ENCODE assay signal across 1 cellular context in the genomic region with DNA sequence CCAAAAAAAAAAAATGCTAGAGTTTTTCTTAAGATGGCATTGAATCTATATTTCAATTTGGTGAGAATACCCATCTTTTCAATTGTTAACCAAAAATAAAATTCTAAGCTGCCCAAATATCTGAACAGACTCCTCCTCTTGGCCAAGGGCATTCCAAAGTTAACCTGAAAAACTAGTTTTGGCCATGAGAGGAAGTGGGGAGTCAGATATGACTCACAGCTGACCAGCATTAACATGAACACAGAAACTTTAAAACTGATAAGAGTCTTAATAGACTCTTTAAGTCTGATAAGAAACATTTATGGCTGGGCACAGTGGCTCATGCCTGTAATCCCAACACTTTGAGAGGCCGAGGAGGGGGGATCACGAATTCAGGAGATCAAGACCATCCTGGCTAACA.
A peak's percentile ranks its signal among the peaks of the same experiment; 100 is the strongest.
TF ChIP-seq lines count a peak whose summit lies in the region.

No MANE protein-coding gene starts in this region.

TF ChIP-seq in HCT116, 20 proteins besides CTCF, POLR2A, EP300 and RAD21 (continued from another document):
- TF ChIP-seq POLR2AphosphoS5 (IDR thresholded peaks at IDR 0.05; ENCODE audit: low read depth, low read length) (no peak), REST (IDR thresholded peaks at IDR 0.05; ENCODE audit: low read depth) (no peak), CEBPB (IDR thresholded peaks at IDR 0.05; ENCODE audit: low read depth) (0 out of 2 replicates have a peak, but pooled peaks have one; percentile 18), TCF7L2 (IDR thresholded peaks at IDR 0.05; ENCODE audit: borderline replicate concordance, extremely low read depth, insufficient read depth, insufficient read length) (no peak), FOSL1 (IDR thresholded peaks at IDR 0.05; ENCODE audit: low read depth) (peak; percentile 82)
TF ChIP-seq in HCT116: peak in this region for 4.
